22 cellular contexts compared by ENCODE assay signal in the genomic region with DNA sequence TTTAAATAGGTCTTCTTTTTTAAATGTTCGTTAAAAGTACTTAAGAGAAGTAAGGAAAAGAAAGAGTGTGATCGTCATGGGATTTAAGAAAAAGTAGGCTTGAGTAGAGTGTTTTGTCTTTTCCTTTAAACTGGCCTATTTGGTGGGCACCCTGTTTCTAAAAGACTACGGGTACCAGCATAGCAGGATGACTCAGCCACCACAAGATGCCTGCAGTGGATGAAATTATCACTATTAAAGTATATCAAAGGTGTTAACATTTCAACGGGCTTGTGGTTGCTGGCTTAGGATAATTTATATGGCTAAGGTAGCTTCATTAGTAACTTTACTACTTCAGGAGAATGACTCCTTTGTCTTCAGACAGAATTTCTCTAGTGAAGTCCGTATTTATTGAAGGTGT.
A peak's percentile ranks its signal among the peaks of the same experiment; 100 is the strongest.
DNase-seq lines count a peak whose midpoint lies in the region; ATAC-seq and TF ChIP-seq lines count a peak whose summit lies in the region.
"Had no signal": no experiment of that assay in that cellular context is flagged by ENCODE, and none has a peak within 500 bp of the region (broad histone marks: within the 10 kb centered on the region; RNA-seq: fewer than 3 reads in every experiment).

No MANE protein-coding gene starts in this region.

- H3K27me3 Mint-ChIP-seq in H9 (ENCODE audit: low read depth), result peaks cover 28% of the 10 kb centered on the region

- no peak overlapping the region for H3K18ac ChIP-seq in H9 (ENCODE audit: insufficient read length, low read depth, low read length)

- TF ChIP-seq POLR2A in gastroesophageal sphincter (IDR thresholded peaks at IDR 0.05), result no peak

- no peaks in the 10 kb centered on the region for H3K23me2 ChIP-seq in H9 (ENCODE audit: insufficient read length, low read depth, low read length, poor library complexity, severe bottlenecking)

- TF ChIP-seq CTCF in RWPE2 (IDR thresholded peaks at IDR 0.05; ENCODE audit: poor library complexity, severe bottlenecking) (no peak), gastroesophageal sphincter (IDR thresholded peaks at IDR 0.05) (no peak), H9 (conservative IDR thresholded peaks at IDR 0.05) (no peak)

- no peaks in the 10 kb centered on the region; a peak in 1 of 5 replicates for H3K9me3 Mint-ChIP-seq in H9
- H3K9me3 Mint-ChIP-seq: HFFc6, memory B cell, naive B cell had no signal

- DNase-seq in ELR (ENCODE audit: low read depth), result peak; percentile 37
- DNase-seq in RWPE2 (ENCODE audit: low spot score), result no peak
- DNase-seq in HuH-7 (ENCODE audit: low spot score), result no peak
- no peak for DNase-seq in DMS79 treated with DMSO at 0.1 percent for 48 hours (lab: John Stamatoyannopoulos, UW)
- DNase-seq in OCI-M1 (lab: John Stamatoyannopoulos, UW), result no peak
- DNase-seq in H9, result no peak
- DNase-seq: activated gamma-delta T cell; CD4-positive, alpha-beta memory T cell; esophagus squamous epithelium; HFFc6; kidney glomerular epithelial cell; naive B cell; NCI-H146; nucleus accumbens; PC-9; stomach; T-helper 1 cell; transverse colon had no signal

- no peaks in the 10 kb centered on the region for H3K9me3 ChIP-seq in RWPE2 (ENCODE audit: severe bottlenecking)
- no peaks in the 10 kb centered on the region for H3K9me3 ChIP-seq in gastroesophageal sphincter
- H3K9me3 ChIP-seq in H9 (ENCODE audit: control insufficient read depth, low read depth, low read length), result no peaks in the 10 kb centered on the region
- H3K9me3 ChIP-seq: esophagus squamous epithelium, stomach, transverse colon had no signal

- H3K4ac ChIP-seq in H9 (ENCODE audit: low read depth, low read length), result no peak overlapping the region

- H2BK20ac ChIP-seq in H9 (ENCODE audit: low read depth, low read length, poor library complexity, severe bottlenecking), result no peak overlapping the region

- no peak overlapping the region for H3K56ac ChIP-seq in H9 (ENCODE audit: insufficient read length, low read depth, low read length)

- H2BK5ac ChIP-seq in H9 (ENCODE audit: insufficient read length, low read length), result no peak overlapping the region

- H3K79me1 ChIP-seq in H9 (ENCODE audit: insufficient read depth, low read depth, low read length, poor library complexity, severe bottlenecking), result no peaks in the 10 kb centered on the region

- H3K27ac ChIP-seq in RWPE2 (ENCODE audit: poor library complexity, severe bottlenecking), result peak overlapping the region; percentile 11
- peak overlapping the region in 3 of 4 donors; percentile 12 to 43 (median 41) for H3K27ac ChIP-seq in gastroesophageal sphincter
- H3K27ac ChIP-seq in rectal smooth muscle tissue (ENCODE audit: low read depth, low read length), result peak overlapping the region; percentile 41
- H3K27ac ChIP-seq in H9 (ENCODE audit: insufficient read length, low read depth, low read length), result no peak overlapping the region
- H3K27ac ChIP-seq: coronary artery, PC-9 had no signal

- H4K20me1 ChIP-seq in H9 (ENCODE audit: control insufficient read depth, insufficient read depth, insufficient read length), result no peaks in the 10 kb centered on the region

- H3K23ac ChIP-seq in H9 (ENCODE audit: insufficient read length, low read depth, low read length), result no peak overlapping the region

- no peaks in the 10 kb centered on the region for H3K79me2 ChIP-seq in H9 (ENCODE audit: insufficient read depth, low read length)

- H3K36me3 ChIP-seq in RWPE2 (ENCODE audit: low read depth) (peaks cover 11% of the 10 kb centered on the region), gastroesophageal sphincter (no peaks in the 10 kb centered on the region), rectal smooth muscle tissue (ENCODE audit: control insufficient read depth, insufficient read depth, low read length) (no peaks in the 10 kb centered on the region)
- H3K36me3 ChIP-seq: esophagus squamous epithelium, stomach, transverse colon had no signal

- no peak overlapping the region for H4K91ac ChIP-seq in H9 (ENCODE audit: insufficient read length, low read depth, low read length)

- ATAC-seq in RWPE2 (ENCODE audit: low read depth) (no peak), gastroesophageal sphincter (no peak)

- H3T11ph ChIP-seq in H9 (ENCODE audit: low read length), result no peak overlapping the region

- H3K9ac ChIP-seq in rectal smooth muscle tissue (ENCODE audit: low read length), result no peak overlapping the region
- no peak overlapping the region for H3K9ac ChIP-seq in H9 (ENCODE audit: extremely low read depth, insufficient read length, low read length)

- no peaks in the 10 kb centered on the region for H3K36me3 Mint-ChIP-seq in H9 (ENCODE audit: insufficient read depth in 1 of 3, low read depth in 3 of 3)
- H3K36me3 Mint-ChIP-seq: CD4-positive, alpha-beta memory T cell; memory B cell; naive B cell had no signal

- no peak overlapping the region for H2BK15ac ChIP-seq in H9 (ENCODE audit: low read depth, low read length)

- no peaks in the 10 kb centered on the region for H3K4me1 Mint-ChIP-seq in H9
- H3K4me1 Mint-ChIP-seq: CD4-positive, alpha-beta memory T cell; memory B cell; naive B cell had no signal

- no peak overlapping the region for H3K14ac ChIP-seq in H9 (ENCODE audit: insufficient read depth, low read length)

- no peak overlapping the region for H4K5ac ChIP-seq in H9 (ENCODE audit: insufficient read length, low read depth, low read length)

- H2BK12ac ChIP-seq in H9 (ENCODE audit: insufficient read length, low read depth, low read length), result no peak overlapping the region

- 78 to 89% methylated on average over 3 to 5 of the region's 5 CpGs for WGBS in gastroesophageal sphincter (ENCODE audit: low coverage in 1 of 2), 2 donors
- no CpG with 5 or more reads among the region's 5 CpGs for WGBS in H9 (ENCODE audit: extremely low coverage, insufficient read length, low lambda C conversion rate)

- H3K4me2 ChIP-seq in H9 (ENCODE audit: insufficient read depth, insufficient read length, low read length), result no peak overlapping the region
- H3K4me2 ChIP-seq: PC-9 had no signal

- H2AK5ac ChIP-seq in H9 (ENCODE audit: insufficient read length, low read length), result no peak overlapping the region

- H2BK120ac ChIP-seq in H9 (ENCODE audit: low read depth, low read length, poor library complexity, severe bottlenecking), result no peak overlapping the region

- no peak for TF ChIP-seq EP300 in gastroesophageal sphincter (IDR thresholded peaks at IDR 0.05)

- peaks cover 27% of the 10 kb centered on the region for H3K4me1 ChIP-seq in RWPE2 (ENCODE audit: insufficient read depth, poor library complexity, severe bottlenecking)
- H3K4me1 ChIP-seq in gastroesophageal sphincter, result peaks cover 4 to 88% (median 11%) of the 10 kb centered on the region in 3 donors
- peaks cover 32% of the 10 kb centered on the region for H3K4me1 ChIP-seq in rectal smooth muscle tissue (ENCODE audit: control insufficient read depth, insufficient read depth, low read length)
- no peaks in the 10 kb centered on the region for H3K4me1 ChIP-seq in H9 (ENCODE audit: insufficient read depth, low read length)

- no peak overlapping the region for H3K27ac Mint-ChIP-seq in H9
- H3K27ac Mint-ChIP-seq: CD4-positive, alpha-beta memory T cell; HFFc6; memory B cell; naive B cell had no signal

- H3K4me3 ChIP-seq in RWPE2 (ENCODE audit: severe bottlenecking), result no peak overlapping the region
- no peak overlapping the region for H3K4me3 ChIP-seq in gastroesophageal sphincter
- no peak overlapping the region for H3K4me3 ChIP-seq in rectal smooth muscle tissue (ENCODE audit: low read length)
- H3K4me3 ChIP-seq: coronary artery, esophagus squamous epithelium, PC-9, stomach, transverse colon had no signal

- H3K4me3 Mint-ChIP-seq in H9, result no peak overlapping the region
- H3K4me3 Mint-ChIP-seq: CD4-positive, alpha-beta memory T cell; HFFc6; memory B cell; naive B cell had no signal

- H2AFZ ChIP-seq in H9 (ENCODE audit: low read length), result no peak overlapping the region
- H2AFZ ChIP-seq: PC-9 had no signal

- H3K27me3 ChIP-seq in RWPE2 (ENCODE audit: insufficient read depth, poor library complexity, severe bottlenecking), result no peaks in the 10 kb centered on the region
- no peaks in the 10 kb centered on the region for H3K27me3 ChIP-seq in gastroesophageal sphincter
- no peaks in the 10 kb centered on the region for H3K27me3 ChIP-seq in rectal smooth muscle tissue (ENCODE audit: control insufficient read depth, insufficient read depth, low read length)
- no peaks in the 10 kb centered on the region for H3K27me3 ChIP-seq in H9 (ENCODE audit: insufficient read depth, low read length)
- H3K27me3 ChIP-seq: esophagus squamous epithelium, stomach, transverse colon had no signal

- H4K8ac ChIP-seq in H9 (replicated peaks; ENCODE audit: insufficient read length, low read depth, low read length), result no peak overlapping the region
